31 cellular contexts compared by ENCODE assay signal in genomic region chr5:33692983-33693382, GRCh38.
A peak's percentile ranks its signal among the peaks of the same experiment; 100 is the strongest.
DNase-seq lines count a peak whose midpoint lies in the region; ATAC-seq, FAIRE-seq and TF ChIP-seq lines count a peak whose summit lies in the region.
"Had no signal": no experiment of that assay in that cellular context is flagged by ENCODE, and none has a peak within 500 bp of the region (broad histone marks: within the 10 kb centered on the region; RNA-seq: fewer than 3 reads in every experiment).

No MANE protein-coding gene starts in this region.

- H3K4me3 ChIP-seq in HepG2 (replicated peaks in 1 of 3; ENCODE audit: insufficient read depth in 1 of 3, low read depth in 2 of 3, low read length in 3 of 3) = no peak overlapping the region
- H3K4me3 ChIP-seq in right lobe of liver = no peak overlapping the region
- no peak overlapping the region for H3K4me3 ChIP-seq in K562
- H3K4me3 ChIP-seq in foreskin fibroblast (ENCODE audit: low read depth in 1 of 2, low read length in 2 of 2) = no peak overlapping the region
- no peak overlapping the region for H3K4me3 ChIP-seq in smooth muscle cell
- H3K4me3 ChIP-seq: GM23248, PC-9, SJSA1 had no signal

- no TSS peak for BruUV-seq in HepG2 (replicated peaks; lab: Mats Ljungman, UMichigan)
- no TSS peak for BruUV-seq in K562 (replicated peaks; lab: Mats Ljungman, UMichigan)

- no peaks in the 10 kb centered on the region for H3K9me1 ChIP-seq in K562 (ENCODE audit: control insufficient read depth, insufficient read depth, low read length)

- no peaks in the 10 kb centered on the region for H3K4me1 Mint-ChIP-seq in stimulated activated effector memory CD8-positive, alpha-beta T cell treated with anti-CD3 and anti-CD28 coated beads, Interleukin-12 subunit alpha, Interleukin-12 subunit beta, amount 100 ng/mL, for 72 hours
- H3K4me1 Mint-ChIP-seq: CD14-positive monocyte; CD8-positive, alpha-beta memory T cell had no signal

- no peaks in the 10 kb centered on the region for H3F3A ChIP-seq in smooth muscle cell (ENCODE audit: low read depth)

- POLR2A ChIA-PET in HepG2 (lab: Yijun Ruan, JAX) (no interaction called here), K562 (lab: Yijun Ruan, JAX) (no interaction called here)

- TF ChIP-seq CTCF in HepG2 (CRISPR knock-in tag; IDR thresholded peaks at IDR 0.05) (no peak), right lobe of liver (IDR thresholded peaks at IDR 0.05) (no peak), K562 (IDR thresholded peaks at IDR 0.05 in 2 of 3, conservative IDR thresholded peaks at IDR 0.05 in 1 of 3; ENCODE audit: insufficient read depth in 2 of 3, low read depth in 1 of 3, low read length in 3 of 3) (no peak), foreskin fibroblast (IDR thresholded peaks at IDR 0.05; ENCODE audit: low read depth, low read length) (no peak), smooth muscle cell (IDR thresholded peaks at IDR 0.05; ENCODE audit: borderline replicate concordance, insufficient read depth, poor library complexity, severe bottlenecking) (no peak)

- intact Hi-C loops in HepG2 (cut with micrococcal nuclease; ENCODE audit: unreplicated experiment) (no loop called here), right lobe of liver (cut with DNase I) (no loop called here), K562 (cut with micrococcal nuclease) (no loop called here)

- H3K4me2 ChIP-seq in HepG2 (ENCODE audit: low read depth, low read length) (no peak overlapping the region), K562 (ENCODE audit: insufficient read depth, low read length) (no peak overlapping the region), smooth muscle cell (no peak overlapping the region)
- H3K4me2 ChIP-seq: PC-9 had no signal

- no peak for ATAC-seq in HepG2
- no peak for ATAC-seq in right lobe of liver
- ATAC-seq in K562 = no peak
- no peak for ATAC-seq in stimulated activated effector memory CD8-positive, alpha-beta T cell treated with anti-CD3 and anti-CD28 coated beads, Interleukin-12 subunit alpha, Interleukin-12 subunit beta, amount 100 ng/mL, for 72 hours

- FAIRE-seq in HepG2 (lab: Jason Lieb, UNC) (no peak), K562 (lab: Jason Lieb, UNC) (no peak)
- FAIRE-seq: GM19239 had no signal

- peaks cover 7% of the 10 kb centered on the region for H3K9me3 Mint-ChIP-seq in stimulated activated effector memory CD8-positive, alpha-beta T cell treated with anti-CD3 and anti-CD28 coated beads, Interleukin-12 subunit alpha, Interleukin-12 subunit beta, amount 100 ng/mL, for 72 hours

- no peak for TF ChIP-seq POLR2A in HepG2 (IDR thresholded peaks at IDR 0.05; ENCODE audit: insufficient read depth in 1 of 2, low read depth in 2 of 2, low read length in 2 of 2)
- no peak for TF ChIP-seq POLR2A in right lobe of liver (IDR thresholded peaks at IDR 0.05)
- no peak for TF ChIP-seq POLR2A in K562 (conservative IDR thresholded peaks at IDR 0.05)

- no peak for DNase-seq in HepG2 (ENCODE audit: low spot score)
- no peak for DNase-seq in right lobe of liver
- no peak for DNase-seq in K562 (ENCODE audit: extremely low read depth in 1 of 4, low spot score in 3 of 4)
- DNase-seq in foreskin fibroblast = peak; percentile 31 to 36
- DNase-seq in smooth muscle cell (lab: John Stamatoyannopoulos, UW; ENCODE audit: unreplicated experiment) = no peak
- no peak for DNase-seq in NCI-H1092 (lab: John Stamatoyannopoulos, UW)
- DNase-seq in stimulated activated CD4-positive, alpha-beta T cell treated with anti-CD3 and anti-CD28 coated beads, Interleukin-4, amount 100 ng/mL, for 24 hours = no peak
- DNase-seq in stimulated activated effector memory CD8-positive, alpha-beta T cell treated with anti-CD3 and anti-CD28 coated beads, Interleukin-12 subunit alpha, Interleukin-12 subunit beta, amount 100 ng/mL, for 72 hours (ENCODE audit: low spot score in 2 of 2) = no peak
- DNase-seq: ACHN; BE2C; Calu3; CD8-positive, alpha-beta memory T cell; DMS79 treated with DMSO at 0.1 percent for 48 hours; GM23248; H9; Kasumi-1; MV-4-11; NCI-H1105 treated with DMSO at 0.1 percent for 48 hours; NCI-H146; NCI-H1930; NCI-H2107; NCI-H446; NCI-H524 treated with DMSO at 0.1 percent for 48 hours; NCI-H774; NK-92 treated with Interleukin-12 subunit alpha and Interleukin-12 subunit beta, amount 100 ng/mL, for 24 hours; PC-9; Right ventricle myocardium superior had no signal

- H3K27ac ChIP-seq in HepG2 (ENCODE audit: extremely low read length, insufficient read depth, low read length) (no peak overlapping the region), right lobe of liver (no peak overlapping the region), K562 (ENCODE audit: extremely low read depth, low read depth, low read length) (no peak overlapping the region), smooth muscle cell (ENCODE audit: low read depth) (peak overlapping the region; percentile 3)
- H3K27ac ChIP-seq: 22Rv1, GM23248, PC-9, SJSA1 had no signal

- H3K9ac ChIP-seq in HepG2 (ENCODE audit: insufficient read depth, low read depth, low read length) (no peak overlapping the region), K562 (ENCODE audit: insufficient read depth in 1 of 2, low read depth in 2 of 2, low read length in 2 of 2) (no peak overlapping the region), smooth muscle cell (ENCODE audit: low read depth) (no peak overlapping the region)
- H3K9ac ChIP-seq: GM23248 had no signal

- H3K36me3 ChIP-seq in HepG2 (replicated peaks in 1 of 2; ENCODE audit: control insufficient read depth in 1 of 2, insufficient read depth in 2 of 2, low read length in 2 of 2) = no peaks in the 10 kb centered on the region
- no peaks in the 10 kb centered on the region for H3K36me3 ChIP-seq in right lobe of liver
- H3K36me3 ChIP-seq in K562 (ENCODE audit: control insufficient read depth, insufficient read depth, low read length) = no peaks in the 10 kb centered on the region
- peaks cover 4% of the 10 kb centered on the region for H3K36me3 ChIP-seq in smooth muscle cell (ENCODE audit: low read depth)
- H3K36me3 ChIP-seq: BE2C, SJSA1 had no signal

- CTCF ChIA-PET in HepG2 (lab: Yijun Ruan, JAX; ENCODE audit: low intra/inter-chr PET ratio, low total read pairs) (no interaction called here), K562 (lab: Yijun Ruan, JAX; ENCODE audit: low intra/inter-chr PET ratio) (no interaction called here)

- H2AFZ ChIP-seq in HepG2 (ENCODE audit: low read length) = no peak overlapping the region
- no peak overlapping the region for H2AFZ ChIP-seq in K562 (ENCODE audit: low read depth, low read length)
- no peak overlapping the region for H2AFZ ChIP-seq in smooth muscle cell (ENCODE audit: low read depth)
- H2AFZ ChIP-seq: GM23248, PC-9 had no signal

- TF ChIP-seq RAD21 in HepG2 (CRISPR knock-in tag; IDR thresholded peaks at IDR 0.05) = no peak
- no peak for TF ChIP-seq RAD21 in K562 (CRISPR knock-in tag; conservative IDR thresholded peaks at IDR 0.05 in 1 of 2, IDR thresholded peaks at IDR 0.05 in 1 of 2)

- H4K20me1 ChIP-seq in HepG2 (ENCODE audit: insufficient read depth, low read length) = no peaks in the 10 kb centered on the region
- no peaks in the 10 kb centered on the region for H4K20me1 ChIP-seq in K562 (replicated peaks; ENCODE audit: control insufficient read depth, insufficient read depth, low read length)
- no peaks in the 10 kb centered on the region for H4K20me1 ChIP-seq in smooth muscle cell (ENCODE audit: low read depth)

- H3K79me2 ChIP-seq in HepG2 (ENCODE audit: insufficient read depth, low read length) (no peaks in the 10 kb centered on the region), K562 (ENCODE audit: control insufficient read depth, insufficient read depth, low read length) (no peaks in the 10 kb centered on the region), smooth muscle cell (ENCODE audit: low read depth) (peaks cover 8% of the 10 kb centered on the region)

- H3K4me1 ChIP-seq in HepG2 (ENCODE audit: insufficient read depth, low read length) = no peaks in the 10 kb centered on the region
- H3K4me1 ChIP-seq in right lobe of liver = no peaks in the 10 kb centered on the region
- H3K4me1 ChIP-seq in K562 (replicated peaks in 1 of 2; ENCODE audit: control insufficient read depth in 2 of 2, insufficient read depth in 2 of 2, low read length in 2 of 2) = no peaks in the 10 kb centered on the region
- H3K4me1 ChIP-seq in smooth muscle cell (ENCODE audit: low read depth) = peaks cover 8% of the 10 kb centered on the region
- H3K4me1 ChIP-seq: BE2C had no signal

- H3K27me3 ChIP-seq in HepG2 (ENCODE audit: control insufficient read depth in 1 of 2, insufficient read depth in 2 of 2, low read length in 2 of 2) (no peaks in the 10 kb centered on the region; a peak in 1 of 5 replicates), right lobe of liver (no peaks in the 10 kb centered on the region), K562 (ENCODE audit: control insufficient read depth in 2 of 2, insufficient read depth in 2 of 2, low read length in 2 of 2) (no peaks in the 10 kb centered on the region), smooth muscle cell (ENCODE audit: low read depth) (no peaks in the 10 kb centered on the region)
- H3K27me3 ChIP-seq: BE2C, SJSA1 had no signal

- no peaks in the 10 kb centered on the region for H3K36me3 Mint-ChIP-seq in stimulated activated effector memory CD8-positive, alpha-beta T cell treated with anti-CD3 and anti-CD28 coated beads, Interleukin-12 subunit alpha, Interleukin-12 subunit beta, amount 100 ng/mL, for 72 hours
- H3K36me3 Mint-ChIP-seq: CD14-positive monocyte; CD8-positive, alpha-beta memory T cell had no signal

- peaks cover 7% of the 10 kb centered on the region; the same call in 1 of the 2 replicates for H3K9me3 ChIP-seq in HepG2 (ENCODE audit: low read length)
- peaks cover 0 to 3% (median 0%) of the 10 kb centered on the region in 4 donors for H3K9me3 ChIP-seq in right lobe of liver
- no peaks in the 10 kb centered on the region; the same call in 1 of the 2 replicates for H3K9me3 ChIP-seq in K562 (replicated peaks; ENCODE audit: control insufficient read depth, insufficient read depth, low read depth, low read length)
- H3K9me3 ChIP-seq in smooth muscle cell (replicated peaks; ENCODE audit: low read depth) = peaks cover 7% of the 10 kb centered on the region
- H3K9me3 ChIP-seq: BE2C, SJSA1 had no signal

- in situ Hi-C loops in HepG2 (cut with HindIII; ENCODE audit: extremely low pct_ligation_motif_present, low pct_unique_long_range_greater_than_20kb) = no loop called here
- in situ Hi-C loops in K562 (cut with MboI) = no loop called here

- H3K4me3 Mint-ChIP-seq in stimulated activated effector memory CD8-positive, alpha-beta T cell treated with anti-CD3 and anti-CD28 coated beads, Interleukin-12 subunit alpha, Interleukin-12 subunit beta, amount 100 ng/mL, for 72 hours = no peak overlapping the region
- H3K4me3 Mint-ChIP-seq: CD14-positive monocyte; CD8-positive, alpha-beta memory T cell; H9 had no signal

- 20% methylated on average over 2 of the region's 2 CpGs for WGBS in HepG2 (ENCODE audit: low lambda C conversion rate)
- 72% methylated on average over 2 of the region's 2 CpGs for WGBS in right lobe of liver (ENCODE audit: insufficient coverage, low coverage, low lambda C conversion rate, missing lambda C conversion rate)
- 0% methylated on average over 2 of the region's 2 CpGs for WGBS in K562 (ENCODE audit: insufficient coverage, low coverage, missing lambda C conversion rate)
- 81% methylated on average over 2 of the region's 2 CpGs for WGBS in smooth muscle cell (ENCODE audit: low lambda C conversion rate)

- H3K27ac Mint-ChIP-seq in stimulated activated effector memory CD8-positive, alpha-beta T cell treated with anti-CD3 and anti-CD28 coated beads, Interleukin-12 subunit alpha, Interleukin-12 subunit beta, amount 100 ng/mL, for 72 hours = no peak overlapping the region
- H3K27ac Mint-ChIP-seq: CD14-positive monocyte; CD8-positive, alpha-beta memory T cell; H9 had no signal

- TF ChIP-seq EP300 in HepG2 (IDR thresholded peaks at IDR 0.05; ENCODE audit: low read depth in 2 of 2, low read length in 2 of 2) (no peak), HepG2 (CRISPR knock-in tag; IDR thresholded peaks at IDR 0.05; ENCODE audit: borderline replicate concordance) (no peak), K562 (IDR thresholded peaks at IDR 0.05; ENCODE audit: low read length) (no peak)

Comparison
In these comparisons a context has a peak if more than half of its experiments do, and no peak if none do; other contexts are left out.
1. DNase-seq: peak in foreskin fibroblast (2 of 2); none in HepG2 (single experiment), right lobe of liver (0 of 3), K562 (0 of 4), smooth muscle cell (single experiment), NCI-H1092 (single experiment), stimulated activated CD4-positive, alpha-beta T cell treated with anti-CD3 and anti-CD28 coated beads, Interleukin-4, amount 100 ng/mL, for 24 hours (single experiment) and stimulated activated effector memory CD8-positive, alpha-beta T cell treated with anti-CD3 and anti-CD28 coated beads, Interleukin-12 subunit alpha, Interleukin-12 subunit beta, amount 100 ng/mL, for 72 hours (0 of 2).
2. Of the 241 proteins assayed by ChIP-seq in both HepG2 and K562: peak only in HepG2: none; only in K562: MAFG; in both: MAFF and MAFK; in neither: 238.